8 cellular contexts compared by ENCODE assay signal in the genomic region with DNA sequence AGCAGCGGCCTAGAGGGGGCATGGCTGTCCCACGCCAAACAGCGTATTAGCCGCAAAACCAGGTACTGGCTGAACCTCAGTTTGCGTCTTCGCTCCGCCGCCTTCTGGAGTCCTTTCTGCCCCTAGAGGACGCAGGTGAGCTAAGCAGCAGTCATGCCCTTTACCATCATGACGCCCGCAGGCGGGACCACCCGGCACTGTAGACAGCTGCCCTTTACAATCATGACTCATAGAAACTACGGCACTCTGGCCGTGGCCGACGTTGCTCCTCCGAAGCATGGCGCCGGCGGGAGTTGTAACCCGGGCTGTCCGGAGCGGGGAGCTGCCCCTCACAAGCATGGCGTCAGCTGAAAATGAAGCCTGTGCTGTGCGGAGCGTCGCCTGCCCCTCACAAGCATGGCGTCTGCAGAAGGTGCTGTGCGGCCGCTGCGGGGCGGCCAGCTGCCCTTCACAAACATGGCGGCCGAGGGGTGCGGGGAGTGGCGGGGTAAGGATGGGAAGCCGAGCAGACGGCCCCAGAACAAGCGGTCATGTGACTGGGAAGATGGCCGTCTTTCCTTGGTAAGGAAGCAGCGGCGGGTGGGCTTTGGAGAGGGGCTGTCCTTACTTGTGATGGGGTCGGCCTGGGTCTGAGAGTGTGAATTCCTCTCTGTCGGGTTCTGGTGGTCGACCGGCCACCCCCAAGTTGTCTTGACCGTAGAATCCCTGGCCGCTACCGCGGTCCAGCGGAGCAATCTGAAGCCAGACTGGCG.
DNase-seq lines count a peak whose midpoint lies in the region; ATAC-seq and TF ChIP-seq lines count a peak whose summit lies in the region.

A gene with protein sequence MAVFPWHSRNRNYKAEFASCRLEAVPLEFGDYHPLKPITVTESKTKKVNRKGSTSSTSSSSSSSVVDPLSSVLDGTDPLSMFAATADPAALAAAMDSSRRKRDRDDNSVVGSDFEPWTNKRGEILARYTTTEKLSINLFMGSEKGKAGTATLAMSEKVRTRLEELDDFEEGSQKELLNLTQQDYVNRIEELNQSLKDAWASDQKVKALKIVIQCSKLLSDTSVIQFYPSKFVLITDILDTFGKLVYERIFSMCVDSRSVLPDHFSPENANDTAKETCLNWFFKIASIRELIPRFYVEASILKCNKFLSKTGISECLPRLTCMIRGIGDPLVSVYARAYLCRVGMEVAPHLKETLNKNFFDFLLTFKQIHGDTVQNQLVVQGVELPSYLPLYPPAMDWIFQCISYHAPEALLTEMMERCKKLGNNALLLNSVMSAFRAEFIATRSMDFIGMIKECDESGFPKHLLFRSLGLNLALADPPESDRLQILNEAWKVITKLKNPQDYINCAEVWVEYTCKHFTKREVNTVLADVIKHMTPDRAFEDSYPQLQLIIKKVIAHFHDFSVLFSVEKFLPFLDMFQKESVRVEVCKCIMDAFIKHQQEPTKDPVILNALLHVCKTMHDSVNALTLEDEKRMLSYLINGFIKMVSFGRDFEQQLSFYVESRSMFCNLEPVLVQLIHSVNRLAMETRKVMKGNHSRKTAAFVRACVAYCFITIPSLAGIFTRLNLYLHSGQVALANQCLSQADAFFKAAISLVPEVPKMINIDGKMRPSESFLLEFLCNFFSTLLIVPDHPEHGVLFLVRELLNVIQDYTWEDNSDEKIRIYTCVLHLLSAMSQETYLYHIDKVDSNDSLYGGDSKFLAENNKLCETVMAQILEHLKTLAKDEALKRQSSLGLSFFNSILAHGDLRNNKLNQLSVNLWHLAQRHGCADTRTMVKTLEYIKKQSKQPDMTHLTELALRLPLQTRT (plus strand): TSS at position 518 of the 752 bp plus-strand sequence. CDS start 27 bp downstream, at position 545.

- peak within 1 kb of the TSS; percentile 95 for H3K4me3 Mint-ChIP-seq in central memory CD8-positive, alpha-beta T cell

- TF ChIP-seq CTCF in AG09319 (IDR thresholded peaks at IDR 0.05; ENCODE audit: low read depth, low read length): peak; percentile 73

- peak; percentile 76 for TF ChIP-seq POLR2A in GM18951 (IDR thresholded peaks at IDR 0.05; ENCODE audit: extremely low read depth, insufficient read depth, insufficient read length)

- peak within 1 kb of the TSS; percentile 81 for H3K27ac Mint-ChIP-seq in central memory CD8-positive, alpha-beta T cell (ENCODE audit: low read depth)

- H3K27me3 Mint-ChIP-seq in central memory CD8-positive, alpha-beta T cell: no peaks in the 10 kb centered on the region

- no peaks in the 10 kb centered on the region for H3K9me3 Mint-ChIP-seq in central memory CD8-positive, alpha-beta T cell

- DNase-seq in AG09319 (ENCODE audit: extremely low read depth, low read depth) (peak; percentile 98), NCI-H345 (lab: John Stamatoyannopoulos, UW) (peak; percentile 98), inferior parietal cortex (ENCODE audit: extremely low spot score) (peak; percentile 94)
- peak; percentile 87 for DNase-seq in activated CD4-positive, CD25-positive, alpha-beta regulatory T cell treated with anti-CD3 and anti-CD28 coated beads, Interleukin-2, amount 50 U/mL, for 16 hours (ENCODE audit: low read depth, low spot score)
- peak; percentile 94 to 97 for DNase-seq in central memory CD8-positive, alpha-beta T cell (ENCODE audit: low spot score in 2 of 2)
- peak; percentile 89 to 93 for DNase-seq in stimulated activated CD4-positive, alpha-beta T cell treated with anti-CD3 and anti-CD28 coated beads, Interleukin-12 subunit alpha, Interleukin-12 subunit beta, amount 100 ng/mL, for 24 hours (ENCODE audit: low read depth in 2 of 2)

- in situ Hi-C loops in GM18951 (cut with MboI; ENCODE audit: low sequenced_read_pairs, unreplicated experiment): no loop called here

- H3K4me1 Mint-ChIP-seq in central memory CD8-positive, alpha-beta T cell: peaks cover 22% of the 10 kb centered on the region

- ATAC-seq in HG03196 (IDR thresholded peaks at IDR 0.05; ENCODE audit: unreplicated experiment): peak; percentile 97
- ATAC-seq in central memory CD8-positive, alpha-beta T cell (replicated peaks; ENCODE audit: extremely low read depth, poor library complexity, severe bottlenecking): peak; percentile 98

- H3K36me3 Mint-ChIP-seq in central memory CD8-positive, alpha-beta T cell (ENCODE audit: insufficient read depth): peaks cover 8% of the 10 kb centered on the region

Comparison
In these comparisons a context has a peak if more than half of its experiments do, and no peak if none do; other contexts are left out.
1. Peak in every context shown above with its lines: DNase-seq and ATAC-seq.